ENCODE assay signal across 8 cellular contexts in genomic region chr5:70400984-70401686, GRCh38.
DNase-seq lines count a peak whose midpoint lies in the region; ATAC-seq and TF ChIP-seq lines count a peak whose summit lies in the region.
"Not testable (repeated sequence)": the region's sequence is repeated elsewhere in the genome, so short reads cannot be mapped to it uniquely, and the experiment has no call there.

No MANE protein-coding gene starts in this region.

- TF ChIP-seq CTCF in BE2C (IDR thresholded peaks at IDR 0.05; ENCODE audit: low read depth, low read length); OCI-LY1 (IDR thresholded peaks at IDR 0.05; ENCODE audit: low read length); right atrium auricular region (IDR thresholded peaks at IDR 0.05); neural progenitor cell (IDR thresholded peaks at IDR 0.05): not testable (repeated sequence)

- not testable (repeated sequence) for H3K27ac Mint-ChIP-seq in central memory CD8-positive, alpha-beta T cell (ENCODE audit: low read depth); neural progenitor cell

- H3K79me2 ChIP-seq in OCI-LY1 (ENCODE audit: insufficient read depth, low read length); neural progenitor cell (ENCODE audit: low read depth): not testable (repeated sequence)

- not testable (repeated sequence) for H3K4me1 Mint-ChIP-seq in central memory CD8-positive, alpha-beta T cell; neural progenitor cell

- H3K9me3 Mint-ChIP-seq in central memory CD8-positive, alpha-beta T cell; neural progenitor cell: not testable (repeated sequence)

- H3K4me3 Mint-ChIP-seq in central memory CD8-positive, alpha-beta T cell = peak overlapping the region; percentile 65
- H3K4me3 Mint-ChIP-seq in neural progenitor cell = peak overlapping the region; percentile 78

- not testable (repeated sequence) for H3K36me3 ChIP-seq in BE2C; OCI-LY1 (ENCODE audit: insufficient read depth, low read length); right atrium auricular region; neural progenitor cell

- not testable (repeated sequence) for H3K36me3 Mint-ChIP-seq in central memory CD8-positive, alpha-beta T cell (ENCODE audit: insufficient read depth); neural progenitor cell

- H3K9ac ChIP-seq in OCI-LY1 (ENCODE audit: low read length) (peak overlapping the region; percentile 62), neural progenitor cell (peak overlapping the region; percentile 37)

- not testable (repeated sequence) for H3K9me2 ChIP-seq in OCI-LY1 (ENCODE audit: low read depth, low read length)

- H3K4me3 ChIP-seq in BE2C (ENCODE audit: low read depth, low read length) (peak overlapping the region; percentile 39), OCI-LY1 (ENCODE audit: low read depth, low read length, poor library complexity, severe bottlenecking) (peak overlapping the region; percentile 65), right atrium auricular region (peak overlapping the region; percentile 50 to 58), neural progenitor cell (peak overlapping the region; percentile 62)

- H3F3A ChIP-seq in OCI-LY1 (ENCODE audit: insufficient read depth, low read length); neural progenitor cell (ENCODE audit: low read depth): not testable (repeated sequence)

- H4K20me1 ChIP-seq in OCI-LY1 (ENCODE audit: insufficient read depth, low read length); neural progenitor cell (ENCODE audit: low read depth): not testable (repeated sequence)

- H3K27ac ChIP-seq in OCI-LY1 (ENCODE audit: low read depth, low read length, poor library complexity, severe bottlenecking) = peak overlapping the region; percentile 64
- H3K27ac ChIP-seq in right atrium auricular region = peak overlapping the region; percentile 63 to 70
- H3K27ac ChIP-seq in neural progenitor cell = peak overlapping the region; percentile 92

- DNase-seq in BE2C = peak; percentile 67
- DNase-seq in activated T-cell treated with anti-CD3 and anti-CD28 coated beads for 1 hour (ENCODE audit: low read depth) = peak; percentile 24
- peak; percentile 13 to 57 for DNase-seq in central memory CD8-positive, alpha-beta T cell (ENCODE audit: low spot score in 2 of 2)
- DNase-seq in right atrium auricular region (ENCODE audit: low spot score) = not testable (repeated sequence)
- peak; percentile 59 for DNase-seq in neural progenitor cell (ENCODE audit: low spot score)
- peak; percentile 17 for DNase-seq in stimulated activated CD8-positive, alpha-beta memory T cell treated with anti-CD3 and anti-CD28 coated beads, Interleukin-15, amount 100 ng/mL, for 1 hour (ENCODE audit: low read depth)

- H2AFZ ChIP-seq in OCI-LY1 (ENCODE audit: low read length); neural progenitor cell (replicated peaks): not testable (repeated sequence)

- not testable (repeated sequence) for H3K27me3 Mint-ChIP-seq in central memory CD8-positive, alpha-beta T cell; neural progenitor cell (ENCODE audit: insufficient read depth, low read depth)

- not testable (repeated sequence) for H3K4me1 ChIP-seq in BE2C; OCI-LY1 (ENCODE audit: insufficient read depth, low read length, severe bottlenecking); right atrium auricular region; neural progenitor cell

- peak overlapping the region; percentile 46; the same call in 1 of the 2 replicates for H3K4me2 ChIP-seq in OCI-LY1 (ENCODE audit: low read length)
- peak overlapping the region; percentile 22 for H3K4me2 ChIP-seq in neural progenitor cell

- ATAC-seq in GM21576 (IDR thresholded peaks at IDR 0.05; ENCODE audit: unreplicated experiment) = peak; percentile 99
- peak; percentile 86 for ATAC-seq in central memory CD8-positive, alpha-beta T cell (replicated peaks; ENCODE audit: extremely low read depth, poor library complexity, severe bottlenecking)

- not testable (repeated sequence) for H3K9me3 ChIP-seq in BE2C; OCI-LY1 (ENCODE audit: low read length); right atrium auricular region; neural progenitor cell (ENCODE audit: low read depth)

- H3K27me3 ChIP-seq in BE2C; OCI-LY1 (ENCODE audit: insufficient read depth, low read length); right atrium auricular region; neural progenitor cell: not testable (repeated sequence)
